ENCODE assay signal across 10 cellular contexts in genomic region chr15:65414841-65415621, GRCh38. TPM values are rescaled to one million over a fixed set of nuclear protein-coding genes. Genes with fewer than 3 reads are reported as not detected.
A peak's percentile ranks its signal among the peaks of the same experiment; 100 is the strongest.
DNase-seq lines count a peak whose midpoint lies in the region; ATAC-seq and TF ChIP-seq lines count a peak whose summit lies in the region.
"Had no signal": no experiment of that assay in that cellular context is flagged by ENCODE, and none has a peak within 500 bp of the region (broad histone marks: within the 10 kb centered on the region; RNA-seq: fewer than 3 reads in every experiment).

No MANE protein-coding gene starts in this region.

- peaks cover 9% of the 10 kb centered on the region; the same call in 1 of the 2 replicates for H3K27me3 ChIP-seq in GM23338 (ENCODE audit: insufficient read depth)

- peak overlapping the region; percentile 99 for H3K4me2 ChIP-seq in GM23338

- peak overlapping the region; percentile 94 for H3K27ac ChIP-seq in GM23338 (ENCODE audit: low read depth)
- H3K27ac ChIP-seq: tibial artery had no signal

- H3K4me1 ChIP-seq in GM23338 (ENCODE audit: insufficient read depth), result peaks cover 78% of the 10 kb centered on the region
- H3K4me1 ChIP-seq: tibial artery had no signal

- DNase-seq in GM23338 (ENCODE audit: low spot score) (peak; percentile 97), NCI-H82 (lab: John Stamatoyannopoulos, UW) (peak; percentile 97), glutamatergic neuron (peak; percentile 88), osteocyte (ENCODE audit: extremely low spot score, unreplicated experiment) (peak; percentile 93), RKO (ENCODE audit: low spot score) (no peak), COLO829 (ENCODE audit: low spot score) (no peak)
- DNase-seq in activated CD4-positive, alpha-beta T cell treated with anti-CD3 and anti-CD28 coated beads for 48 hours, result no peak
- DNase-seq: tibial artery had no signal

- H4K20me1 ChIP-seq in GM23338 (replicated peaks; ENCODE audit: insufficient read depth), result no peaks in the 10 kb centered on the region

- ATAC-seq in GM23338 (peak; percentile 87), HG03460 (IDR thresholded peaks at IDR 0.05; ENCODE audit: unreplicated experiment) (no peak)
- ATAC-seq: SK-N-SH treated with all-trans-retinoic acid at 6 μM for 48 hours had no signal

- peak overlapping the region; percentile 41 for H3K4me3 ChIP-seq in GM23338
- H3K4me3 ChIP-seq: tibial artery had no signal

- H3K79me2 ChIP-seq in GM23338 (replicated peaks; ENCODE audit: insufficient read depth), result peaks cover 26% of the 10 kb centered on the region

- H3K27me3 Mint-ChIP-seq in GM23338 (ENCODE audit: insufficient read depth, low read depth, poor library complexity), result peaks cover 34% of the 10 kb centered on the region
- peaks cover 23% of the 10 kb centered on the region for H3K27me3 Mint-ChIP-seq in glutamatergic neuron (ENCODE audit: unreplicated experiment)
- no peaks in the 10 kb centered on the region for H3K27me3 Mint-ChIP-seq in osteocyte (ENCODE audit: unreplicated experiment)

- peak overlapping the region; percentile 94 for H3K27ac Mint-ChIP-seq in GM23338
- peak overlapping the region; percentile 98 for H3K27ac Mint-ChIP-seq in glutamatergic neuron (ENCODE audit: unreplicated experiment)
- H3K27ac Mint-ChIP-seq in osteocyte (ENCODE audit: unreplicated experiment), result peak overlapping the region; percentile 97

- H3F3A ChIP-seq in GM23338 (replicated peaks; ENCODE audit: low read depth), result peaks cover 29% of the 10 kb centered on the region

- H3K4me1 Mint-ChIP-seq in GM23338, result peaks cover 88% of the 10 kb centered on the region
- peaks cover 63% of the 10 kb centered on the region for H3K4me1 Mint-ChIP-seq in glutamatergic neuron (ENCODE audit: low read depth, unreplicated experiment)
- peaks cover 92% of the 10 kb centered on the region for H3K4me1 Mint-ChIP-seq in osteocyte (ENCODE audit: unreplicated experiment)

- H3K4me3 Mint-ChIP-seq in GM23338, result peak overlapping the region; percentile 58
- H3K4me3 Mint-ChIP-seq in glutamatergic neuron (ENCODE audit: unreplicated experiment), result peak overlapping the region; percentile 81
- H3K4me3 Mint-ChIP-seq in osteocyte (ENCODE audit: unreplicated experiment), result peak overlapping the region; percentile 60

- H3K36me3 ChIP-seq in GM23338 (ENCODE audit: insufficient read depth), result no peaks in the 10 kb centered on the region
- H3K36me3 ChIP-seq: tibial artery had no signal

- 0 out of 2 replicates have a peak, but pooled peaks cover 7% of the 10 kb centered on the region for H3K9me2 ChIP-seq in GM23338 (ENCODE audit: insufficient read depth)

- TF ChIP-seq CTCF in GM23338 (conservative IDR thresholded peaks at IDR 0.05; ENCODE audit: low read depth in 2 of 2) (peak in 1 of 2 experiments; percentile 14; a peak in 1 of 4 replicates), glutamatergic neuron (IDR thresholded peaks at IDR 0.05; ENCODE audit: partially characterized antibody, unreplicated experiment) (no peak), osteocyte (IDR thresholded peaks at IDR 0.05) (peak; percentile 42)

- H3K36me3 Mint-ChIP-seq in GM23338 (ENCODE audit: low read depth) (peaks cover 16% of the 10 kb centered on the region), glutamatergic neuron (ENCODE audit: unreplicated experiment) (no peaks in the 10 kb centered on the region), osteocyte (ENCODE audit: unreplicated experiment) (peaks cover 1% of the 10 kb centered on the region)

- no peak overlapping the region for H2AFZ ChIP-seq in GM23338

- H3K9me3 Mint-ChIP-seq in GM23338, result no peaks in the 10 kb centered on the region
- peaks cover 24% of the 10 kb centered on the region for H3K9me3 Mint-ChIP-seq in glutamatergic neuron (ENCODE audit: unreplicated experiment)
- no peaks in the 10 kb centered on the region for H3K9me3 Mint-ChIP-seq in osteocyte (ENCODE audit: unreplicated experiment)

TF ChIP-seq in GM23338, 12 proteins besides CTCF, POLR2A, EP300 and RAD21 (continues in another document):
- TF ChIP-seq ETS1 (IDR thresholded peaks at IDR 0.05) (0 out of 2 replicates have a peak, but pooled peaks have one; percentile 44), STAT1 (IDR thresholded peaks at IDR 0.05; ENCODE audit: unreplicated experiment) (no peak), NANOG (IDR thresholded peaks at IDR 0.05; ENCODE audit: borderline replicate concordance) (no peak), EZH2phosphoT487 (IDR thresholded peaks at IDR 0.05; ENCODE audit: unreplicated experiment) (no peak), ZNF114 (CRISPR knock-in tag; IDR thresholded peaks at IDR 0.05) (peak; percentile 49; the same call in 1 of the 2 replicates), EZH2 (IDR thresholded peaks at IDR 0.05; ENCODE audit: low read depth, unreplicated experiment) (no peak), JUNB (IDR thresholded peaks at IDR 0.05; ENCODE audit: unreplicated experiment) (no peak), POLR2AphosphoS5 (IDR thresholded peaks at IDR 0.05; ENCODE audit: low read depth) (peak; percentile 63), CREB1 (CRISPR knock-in tag; IDR thresholded peaks at IDR 0.05; ENCODE audit: low read depth) (peak; percentile 26; the same call in 1 of the 2 replicates)

RNA-seq across cellular contexts. Expression of gene IGDCC4, which starts 7.7 kb away (rescaled TPM):
- 8.4 and 9.6 TPM in 2 replicates for total RNA-seq in GM23338 (2014; rRNA removed; shearing (Covaris generic))
- 7.2 and 7.5 TPM in 2 replicates for polyA plus RNA-seq in GM23338 (2016; fragmentation: Nextera tagmentation; extraction: Ambion mirVana)
- total RNA-seq in glutamatergic neuron (ENCODE audit: unreplicated experiment) (53.9 TPM), osteocyte (36.4 and 36.8 TPM in 2 replicates)

RNA-seq across cellular contexts. Expression of gene IGDCC3, which starts 37.2 kb away (rescaled TPM):
- 26.3 and 30.7 TPM in 2 replicates for total RNA-seq in GM23338 (2014; rRNA removed; shearing (Covaris generic))
- 15.3 and 16.4 TPM in 2 replicates for polyA plus RNA-seq in GM23338 (2016; fragmentation: Nextera tagmentation; extraction: Ambion mirVana)
- total RNA-seq in glutamatergic neuron (ENCODE audit: unreplicated experiment) (342 TPM), osteocyte (0.16 and 0.48 TPM in 2 replicates)

Comparison
In these comparisons a context has a peak if more than half of its experiments do, and no peak if none do; other contexts are left out.
1. DNase-seq: peak in GM23338 (single experiment), NCI-H82 (single experiment), glutamatergic neuron (single experiment) and osteocyte (single experiment); none in RKO (single experiment), activated CD4-positive, alpha-beta T cell treated with anti-CD3 and anti-CD28 coated beads for 48 hours (single experiment) and COLO829 (single experiment).
2. RNA of gene IGDCC3, which starts 37.2 kb away (total RNA-seq): 342 TPM in glutamatergic neuron (single experiment) and 26.3 to 30.7 TPM in GM23338; 0.16 to 0.48 TPM in osteocyte; every median in the first group is over 10 times any median in the second.
3. Peak in every context shown above with its lines, with median percentiles within 50 percentile points of each other: H3K27ac Mint-ChIP-seq and H3K4me3 Mint-ChIP-seq.